ENCODE assay signal across 1 cellular context in genomic region chr16:67846320-67847063, GRCh38.
TF ChIP-seq lines count a peak whose summit lies in the region.

Gene NUTF2 (plus strand): TSS chr16:67846933. CDS start chr16:67865131, 18,198 bp downstream.

TF ChIP-seq in K562, 482 proteins besides CTCF, POLR2A, EP300 and RAD21 (continued from another document and continues in another):
- peak; percentile 79 for TF ChIP-seq DACH1 (IDR thresholded peaks at IDR 0.05; ENCODE audit: partially characterized antibody)
- TF ChIP-seq ZNF639 (CRISPR knock-in tag; conservative IDR thresholded peaks at IDR 0.05 in 1 of 2, IDR thresholded peaks at IDR 0.05 in 1 of 2), result peak in 1 of 2 experiments; percentile 93; a peak in 2 of 4 replicates
- TF ChIP-seq ZNF512 (tag; IDR thresholded peaks at IDR 0.05), result no peak
- peak in 1 of 2 experiments; percentile 64 for TF ChIP-seq E2F6 (IDR thresholded peaks at IDR 0.05; ENCODE audit: borderline replicate concordance in 1 of 2, extremely low read depth in 1 of 2, insufficient read depth in 1 of 2, insufficient read length in 1 of 2, low read depth in 1 of 2, low read length in 1 of 2, poor library complexity in 1 of 2, severe bottlenecking in 1 of 2)
- no peak for TF ChIP-seq ZNF311 (CRISPR knock-in tag; IDR thresholded peaks at IDR 0.05)
- TF ChIP-seq POLR2AphosphoS2 (IDR thresholded peaks at IDR 0.05; ENCODE audit: low read length), result no peak
- no peak for TF ChIP-seq ZBTB1 (CRISPR knock-in tag; IDR thresholded peaks at IDR 0.05; ENCODE audit: borderline replicate concordance, low read depth)
- TF ChIP-seq HDAC1 (IDR thresholded peaks at IDR 0.05), result peak in 1 of 2 experiments; percentile 49; a peak in 2 of 4 replicates
- 0 out of 2 replicates have a peak, but pooled peaks have one; percentile 36 for TF ChIP-seq ZNF134 (CRISPR knock-in tag; conservative IDR thresholded peaks at IDR 0.05)
- TF ChIP-seq AFF1 (IDR thresholded peaks at IDR 0.05; ENCODE audit: low read depth in 1 of 2, partially characterized antibody in 2 of 2), result peak; percentile 37 to 98
- TF ChIP-seq NR1H2 (CRISPR knock-in tag; IDR thresholded peaks at IDR 0.05), result no peak
- peak; percentile 14; the same call in 1 of the 2 replicates for TF ChIP-seq ZNF232 (CRISPR knock-in tag; IDR thresholded peaks at IDR 0.05)
- 0 out of 2 replicates have a peak, but pooled peaks have one; percentile 24 for TF ChIP-seq ZNF263 (CRISPR knock-in tag; IDR thresholded peaks at IDR 0.05; ENCODE audit: borderline replicate concordance)
- no peak for TF ChIP-seq LARP7 (IDR thresholded peaks at IDR 0.05)
- no peak for TF ChIP-seq BRF1 (IDR thresholded peaks at IDR 0.05; ENCODE audit: borderline replicate concordance, extremely low read depth, insufficient read length)
- peak; percentile 94 to 98 for TF ChIP-seq MAZ (CRISPR knock-in tag; conservative IDR thresholded peaks at IDR 0.05 in 1 of 2, IDR thresholded peaks at IDR 0.05 in 1 of 2)
- no peak for TF ChIP-seq ILF3 (IDR thresholded peaks at IDR 0.05; ENCODE audit: borderline replicate concordance)
- no peak for TF ChIP-seq MXD1 (CRISPR knock-in tag; IDR thresholded peaks at IDR 0.05; ENCODE audit: borderline replicate concordance, poor library complexity, severe bottlenecking)
- TF ChIP-seq CBX5 (IDR thresholded peaks at IDR 0.05; ENCODE audit: borderline replicate concordance, low read depth), result 0 out of 2 replicates have a peak, but pooled peaks have one; percentile 23
- TF ChIP-seq TAL1 (IDR thresholded peaks at IDR 0.05), result no peak
- no peak for TF ChIP-seq FOXO4 (CRISPR knock-in tag; IDR thresholded peaks at IDR 0.05)
- no peak for TF ChIP-seq ZNF354B (CRISPR knock-in tag; IDR thresholded peaks at IDR 0.05)
- TF ChIP-seq GTF2A2 (tag; IDR thresholded peaks at IDR 0.05), result no peak
- TF ChIP-seq TARDBP (IDR thresholded peaks at IDR 0.05), result no peak
- no peak for TF ChIP-seq NFE2 (IDR thresholded peaks at IDR 0.05; ENCODE audit: low read depth)
- TF ChIP-seq CREB3L1 (IDR thresholded peaks at IDR 0.05; ENCODE audit: borderline replicate concordance, low read depth), result peak; percentile 89
- no peak for TF ChIP-seq ZNF384 (IDR thresholded peaks at IDR 0.05; ENCODE audit: low read depth, low read length)
- TF ChIP-seq ATF7 (IDR thresholded peaks at IDR 0.05), result peak; percentile 85
- TF ChIP-seq CBX1 (IDR thresholded peaks at IDR 0.05; ENCODE audit: low read depth), result no peak
- TF ChIP-seq NR2F6 (CRISPR knock-in tag; IDR thresholded peaks at IDR 0.05), result no peak
- TF ChIP-seq ZNF395 (CRISPR knock-in tag; IDR thresholded peaks at IDR 0.05), result peak; percentile 95
- TF ChIP-seq ETS1 (conservative IDR thresholded peaks at IDR 0.05; ENCODE audit: control insufficient read depth, low read depth, low read length), result peak; percentile 98
- TF ChIP-seq SMARCB1 (IDR thresholded peaks at IDR 0.05; ENCODE audit: insufficient read length, low read depth), result no peak
- no peak for TF ChIP-seq CBFA2T3 (IDR thresholded peaks at IDR 0.05)
- 0 out of 2 replicates have a peak, but pooled peaks have one; percentile 29 for TF ChIP-seq NR4A1 (CRISPR knock-in tag; IDR thresholded peaks at IDR 0.05)
- TF ChIP-seq NR4A1 (tag; IDR thresholded peaks at IDR 0.05), result no peak
- no peak for TF ChIP-seq XRCC4 (IDR thresholded peaks at IDR 0.05; ENCODE audit: extremely low read depth, insufficient read depth, insufficient read length)
- no peak for TF ChIP-seq U2AF1 (optimal IDR thresholded peaks at IDR 0.05; ENCODE audit: low read depth, low read length)
- no peak for TF ChIP-seq CEBPB (tag; IDR thresholded peaks at IDR 0.05)
- TF ChIP-seq PRMT5 (CRISPR knock-in tag; IDR thresholded peaks at IDR 0.05), result no peak
- TF ChIP-seq MTA2 (IDR thresholded peaks at IDR 0.05; ENCODE audit: low read depth), result no peak
- TF ChIP-seq ERF (CRISPR knock-in tag; IDR thresholded peaks at IDR 0.05), result no peak
- no peak; the same call in 1 of the 2 replicates for TF ChIP-seq USF1 (CRISPR knock-in tag; IDR thresholded peaks at IDR 0.05)
- 0 out of 2 replicates have a peak, but pooled peaks have one; percentile 13 for TF ChIP-seq ATF4 (CRISPR knock-in tag; IDR thresholded peaks at IDR 0.05)
- TF ChIP-seq SMC3 (conservative IDR thresholded peaks at IDR 0.05; ENCODE audit: insufficient read depth, low read depth, low read length), result no peak
- no peak for TF ChIP-seq DNMT1 (IDR thresholded peaks at IDR 0.05)
- TF ChIP-seq NFRKB (IDR thresholded peaks at IDR 0.05; ENCODE audit: low read depth), result peak; percentile 57; the same call in 1 of the 2 replicates
- no peak for TF ChIP-seq ZNF274 (IDR thresholded peaks at IDR 0.05; ENCODE audit: borderline replicate concordance, low read depth, low read length)
- no peak for TF ChIP-seq CREBBP (IDR thresholded peaks at IDR 0.05; ENCODE audit: low read depth, low read length)
- TF ChIP-seq ZFPM2 (CRISPR knock-in tag; IDR thresholded peaks at IDR 0.05), result no peak
- no peak for TF ChIP-seq ZZZ3 (IDR thresholded peaks at IDR 0.05)
- TF ChIP-seq BACH1 (tag; IDR thresholded peaks at IDR 0.05), result no peak; the same call in 1 of the 2 replicates
- no peak for TF ChIP-seq ELK1 (CRISPR knock-in tag; IDR thresholded peaks at IDR 0.05)
